ENCODE assay signal across 8 cellular contexts in genomic region chr5:113487411-113487778, GRCh38. TPM values are rescaled to one million over a fixed set of nuclear protein-coding genes. Genes with fewer than 3 reads are reported as not detected.
DNase-seq lines count a peak whose midpoint lies in the region; ATAC-seq lines count a peak whose summit lies in the region.

No MANE protein-coding gene starts in this region.

- H3K36me3 ChIP-seq in duodenal mucosa (ENCODE audit: control insufficient read depth in 1 of 2, insufficient read depth in 2 of 2, low read length in 2 of 2), result no peaks in the 10 kb centered on the region
- no peaks in the 10 kb centered on the region for H3K36me3 ChIP-seq in mesenchymal stem cell (ENCODE audit: control insufficient read depth in 1 of 2, insufficient read depth in 2 of 2, low read depth in 1 of 2, low read length in 2 of 2)
- H3K36me3 ChIP-seq in aorta (ENCODE audit: control insufficient read depth in 1 of 2, insufficient read depth in 2 of 2, low read length in 1 of 2), result no peaks in the 10 kb centered on the region

- peak overlapping the region in 1 of 2 experiments; percentile 59 for H3K4ac ChIP-seq in mesenchymal stem cell (ENCODE audit: low read depth in 1 of 2, low read length in 2 of 2)

- H4K91ac ChIP-seq in mesenchymal stem cell (ENCODE audit: low read length), result no peak overlapping the region

- no peak overlapping the region for H2BK5ac ChIP-seq in mesenchymal stem cell (ENCODE audit: low read depth, low read length, poor library complexity, severe bottlenecking)

- H3K4me2 ChIP-seq in mesenchymal stem cell (ENCODE audit: low read length, poor library complexity, severe bottlenecking), result peak overlapping the region; percentile 98

- peak overlapping the region; percentile 68 to 76 for H3K4me3 ChIP-seq in duodenal mucosa (ENCODE audit: low read depth in 1 of 2, low read length in 2 of 2)
- peak overlapping the region; percentile 85 to 92 for H3K4me3 ChIP-seq in mesenchymal stem cell (ENCODE audit: insufficient read depth in 1 of 2, low read depth in 1 of 2, low read length in 2 of 2)
- peak overlapping the region; percentile 28 to 37 for H3K4me3 ChIP-seq in aorta (ENCODE audit: low read length in 2 of 2)

- H3K9ac ChIP-seq in duodenal mucosa (ENCODE audit: low read depth in 1 of 2, low read length in 2 of 2) (no peak overlapping the region), mesenchymal stem cell (ENCODE audit: low read length) (peak overlapping the region; percentile 87)

- H3K79me1 ChIP-seq in mesenchymal stem cell (replicated peaks; ENCODE audit: low read length, poor library complexity, severe bottlenecking), result peaks cover 6% of the 10 kb centered on the region

- no peak for ATAC-seq in aorta (ENCODE audit: low FRiP score)
- no peak for ATAC-seq in GM18498 (IDR thresholded peaks at IDR 0.05; ENCODE audit: unreplicated experiment)
- ATAC-seq in GM18519 (IDR thresholded peaks at IDR 0.05; ENCODE audit: low FRiP score, unreplicated experiment), result no peak

- H2BK12ac ChIP-seq in mesenchymal stem cell (ENCODE audit: low read length in 2 of 2), result peak overlapping the region in 1 of 2 experiments; percentile 100

- DNase-seq in COLO668 (lab: John Stamatoyannopoulos, UW; ENCODE audit: unreplicated experiment) (peak; percentile 8), M059J (ENCODE audit: low read depth) (peak; percentile 13), mesenchymal stem cell (peak; percentile 52), aorta (peak in 1 of 2 donors; percentile 64)
- DNase-seq in stimulated activated naive CD4-positive, alpha-beta T cell (lab: John Stamatoyannopoulos, UW), result no peak

- peak overlapping the region; percentile 99 for H2AFZ ChIP-seq in mesenchymal stem cell (ENCODE audit: low read depth, low read length)

- 5% methylated on average over 18 of the region's 18 CpGs for WGBS in mesenchymal stem cell
- WGBS in aorta, 2 donors, result 1 to 3% methylated on average over 18 of the region's 18 CpGs

- H3K9me3 ChIP-seq in duodenal mucosa (ENCODE audit: control insufficient read depth in 1 of 2, low read length in 2 of 2), result peaks cover 0 to 6% of the 10 kb centered on the region in 2 donors
- peaks cover 15% of the 10 kb centered on the region for H3K9me3 ChIP-seq in mesenchymal stem cell (ENCODE audit: control insufficient read depth, low read length)
- no peaks in the 10 kb centered on the region for H3K9me3 ChIP-seq in aorta (ENCODE audit: control insufficient read depth, low read length)

- H3K27ac ChIP-seq in duodenal mucosa (ENCODE audit: low read depth, low read length) (no peak overlapping the region), mesenchymal stem cell (ENCODE audit: low read length, poor library complexity, severe bottlenecking) (no peak overlapping the region), aorta (ENCODE audit: low read depth in 1 of 2, low read length in 2 of 2) (no peak overlapping the region)

- peak overlapping the region; percentile 87 for H2BK15ac ChIP-seq in mesenchymal stem cell (ENCODE audit: low read depth, poor library complexity, severe bottlenecking)

- intact Hi-C loops in aorta (cut with DNase I), result no loop called here

- H3K4me1 ChIP-seq in duodenal mucosa (ENCODE audit: control insufficient read depth in 1 of 2, insufficient read depth in 2 of 2, low read length in 2 of 2) (peaks cover 10 to 12% of the 10 kb centered on the region in 2 donors), mesenchymal stem cell (ENCODE audit: control insufficient read depth, insufficient read depth, low read depth, low read length) (peaks cover 5% of the 10 kb centered on the region), aorta (ENCODE audit: control insufficient read depth in 1 of 2, insufficient read depth in 2 of 2, low read length in 2 of 2) (peaks cover 0 to 3% of the 10 kb centered on the region in 2 donors)

- H4K8ac ChIP-seq in mesenchymal stem cell (ENCODE audit: low read length), result no peak overlapping the region

- H3K18ac ChIP-seq in mesenchymal stem cell (ENCODE audit: low read depth in 1 of 2, low read length in 2 of 2), result peak overlapping the region in 1 of 2 experiments; percentile 18

- H3K27me3 ChIP-seq in duodenal mucosa (ENCODE audit: control insufficient read depth in 1 of 2, insufficient read depth in 2 of 2, low read length in 2 of 2), result peaks cover 16 to 34% of the 10 kb centered on the region in 2 donors
- H3K27me3 ChIP-seq in mesenchymal stem cell (ENCODE audit: control insufficient read depth in 1 of 2, insufficient read depth in 1 of 2, low read length in 2 of 2), result no peaks in the 10 kb centered on the region
- no peaks in the 10 kb centered on the region for H3K27me3 ChIP-seq in aorta (ENCODE audit: control insufficient read depth in 1 of 2, insufficient read depth in 2 of 2, low read length in 1 of 2)

- peak overlapping the region; percentile 51 for H2BK120ac ChIP-seq in mesenchymal stem cell (ENCODE audit: low read depth, low read length)

- H2AK5ac ChIP-seq in mesenchymal stem cell (ENCODE audit: low read length, severe bottlenecking), result no peak overlapping the region

- no peak overlapping the region for H3K14ac ChIP-seq in mesenchymal stem cell (ENCODE audit: low read length in 2 of 2)

- H3K23ac ChIP-seq in mesenchymal stem cell (ENCODE audit: low read length in 2 of 2), result peak overlapping the region in 1 of 2 experiments; percentile 40

RNA-seq across cellular contexts. Expression of gene MCC, which starts 0.9 kb away (rescaled TPM):
- total RNA-seq in M059J (2014; rRNA removed; shearing (Covaris generic)), result 1.9 and 4.6 TPM in 2 replicates
- polyA plus RNA-seq in mesenchymal stem cell (2013, experiment 1 of 2), result 12.1 TPM
- 11.9 TPM for polyA plus RNA-seq in mesenchymal stem cell (2013, experiment 2 of 2)
- total RNA-seq in aorta, result 10 to 100 TPM; 13.9 to 20.0 TPM
- polyA plus RNA-seq in aorta, result 1 to 10 TPM; 4.5 to 5.5 TPM

RNA-seq across cellular contexts. Expression of gene YTHDC2, which starts 26.1 kb away (rescaled TPM):
- total RNA-seq in M059J (2014; rRNA removed; shearing (Covaris generic)), result 4.0 and 8.6 TPM in 2 replicates
- polyA plus RNA-seq in mesenchymal stem cell (2013, experiment 1 of 2), result 7.8 TPM
- polyA plus RNA-seq in mesenchymal stem cell (2013, experiment 2 of 2), result 7.7 TPM
- total RNA-seq in aorta, result 10 to 100 TPM; 34.1 to 37.6 TPM
- 10 to 100 TPM in 1 of 2 donors, 1 to 10 TPM in 1; 5.5 to 20.3 TPM for polyA plus RNA-seq in aorta

RNA-seq across cellular contexts. Expression of gene TSSK1B, which starts 52.6 kb away (rescaled TPM):
- not detected in 2 replicates for total RNA-seq in M059J (2014; rRNA removed; shearing (Covaris generic))
- polyA plus RNA-seq in mesenchymal stem cell (2013, experiment 1 of 2), result not detected
- not detected for polyA plus RNA-seq in mesenchymal stem cell (2013, experiment 2 of 2)
- total RNA-seq in aorta, result under 1 TPM in 1 of 2 donors, not detected in 1; 0.18 TPM
- polyA plus RNA-seq in aorta, result not detected

Comparison
In these comparisons a context has a peak if more than half of its experiments do, and no peak if none do; other contexts are left out.
1. DNase-seq: peak in COLO668 (single experiment), M059J (single experiment) and mesenchymal stem cell (single experiment); none in stimulated activated naive CD4-positive, alpha-beta T cell (0 of 6).
2. H3K4me3 ChIP-seq: peak in every context shown above with its lines; median percentile 88 in mesenchymal stem cell; 72 in duodenal mucosa; 32 in aorta.